In genomic region chr19:58399903-58400637, GRCh38 we compare ENCODE assay signal across 8 cellular contexts.
DNase-seq lines count a peak whose midpoint lies in the region; ATAC-seq and TF ChIP-seq lines count a peak whose summit lies in the region.

No MANE protein-coding gene starts in this region.

- H3K27ac ChIP-seq in duodenal mucosa (ENCODE audit: low read depth, low read length) (no peak overlapping the region), parathyroid adenoma (no peak overlapping the region)

- ATAC-seq in GM18870 (IDR thresholded peaks at IDR 0.05; ENCODE audit: unreplicated experiment): no peak

- H3K27me3 ChIP-seq in duodenal mucosa (ENCODE audit: control insufficient read depth in 1 of 2, insufficient read depth in 2 of 2, low read length in 2 of 2): peaks cover 24 to 25% of the 10 kb centered on the region in 2 donors
- H3K27me3 ChIP-seq in parathyroid adenoma (ENCODE audit: control insufficient read depth, insufficient read depth, low read length): no peaks in the 10 kb centered on the region
- no peaks in the 10 kb centered on the region for H3K27me3 ChIP-seq in HAP-1 (ENCODE audit: low read depth)

- peak overlapping the region in 1 of 2 donors; percentile 63 for H3K9ac ChIP-seq in duodenal mucosa (ENCODE audit: low read depth in 1 of 2, low read length in 2 of 2)
- H3K9ac ChIP-seq in parathyroid adenoma: no peak overlapping the region

- H3K4me1 ChIP-seq in duodenal mucosa (ENCODE audit: control insufficient read depth in 1 of 2, insufficient read depth in 2 of 2, low read length in 2 of 2): peaks cover 0 to 17% of the 10 kb centered on the region in 2 donors
- peaks cover 4% of the 10 kb centered on the region for H3K4me1 ChIP-seq in parathyroid adenoma
- peaks cover 15% of the 10 kb centered on the region for H3K4me1 ChIP-seq in HAP-1

- peak overlapping the region; percentile 71 to 82 for H3K4me3 ChIP-seq in duodenal mucosa (ENCODE audit: low read depth in 1 of 2, low read length in 2 of 2)
- H3K4me3 ChIP-seq in parathyroid adenoma (ENCODE audit: low read depth, low read length): peak overlapping the region; percentile 83
- H3K4me3 ChIP-seq in HAP-1: no peak overlapping the region

- no peaks in the 10 kb centered on the region for H3K79me2 ChIP-seq in parathyroid adenoma

- H3K36me3 ChIP-seq in duodenal mucosa (ENCODE audit: control insufficient read depth in 1 of 2, insufficient read depth in 2 of 2, low read length in 2 of 2) (peaks cover 1 to 2% of the 10 kb centered on the region in 2 donors), parathyroid adenoma (ENCODE audit: control insufficient read depth, insufficient read depth, low read length) (no peaks in the 10 kb centered on the region), HAP-1 (replicated peaks) (peaks cover 6% of the 10 kb centered on the region)

- peak overlapping the region; percentile 99 for H3K4me2 ChIP-seq in parathyroid adenoma (ENCODE audit: low read length)

- H3K9me3 ChIP-seq in duodenal mucosa (ENCODE audit: control insufficient read depth in 1 of 2, low read length in 2 of 2) (no peaks in the 10 kb centered on the region), parathyroid adenoma (ENCODE audit: control insufficient read depth, low read length) (no peaks in the 10 kb centered on the region), HAP-1 (no peaks in the 10 kb centered on the region)

- DNase-seq in DMS79 treated with DMSO at 0.1 percent for 48 hours (lab: John Stamatoyannopoulos, UW) (peak; percentile 73), NCI-H345 (lab: John Stamatoyannopoulos, UW) (peak; percentile 47), AG20443 (ENCODE audit: low spot score) (no peak), SKM-1 treated with dmso at 0.1 percent for 144 hours (lab: John Stamatoyannopoulos, UW; ENCODE audit: unreplicated experiment) (no peak), HAP-1 (ENCODE audit: low spot score in 2 of 2) (no peak)

- in situ Hi-C loops in HAP-1 (cut with MboI; ENCODE audit: low sequenced_read_pairs): no loop called here

- H2AFZ ChIP-seq in parathyroid adenoma: peak overlapping the region; percentile 58

- TF ChIP-seq CTCF in parathyroid adenoma (IDR thresholded peaks at IDR 0.05): no peak

Comparison
In these comparisons a context has a peak if more than half of its experiments do, and no peak if none do; other contexts are left out.
1. DNase-seq: peak in DMS79 treated with DMSO at 0.1 percent for 48 hours (single experiment) and NCI-H345 (single experiment); none in AG20443 (single experiment), SKM-1 treated with dmso at 0.1 percent for 144 hours (single experiment) and HAP-1 (0 of 2).